8 cellular contexts compared by ENCODE assay signal in the genomic region with DNA sequence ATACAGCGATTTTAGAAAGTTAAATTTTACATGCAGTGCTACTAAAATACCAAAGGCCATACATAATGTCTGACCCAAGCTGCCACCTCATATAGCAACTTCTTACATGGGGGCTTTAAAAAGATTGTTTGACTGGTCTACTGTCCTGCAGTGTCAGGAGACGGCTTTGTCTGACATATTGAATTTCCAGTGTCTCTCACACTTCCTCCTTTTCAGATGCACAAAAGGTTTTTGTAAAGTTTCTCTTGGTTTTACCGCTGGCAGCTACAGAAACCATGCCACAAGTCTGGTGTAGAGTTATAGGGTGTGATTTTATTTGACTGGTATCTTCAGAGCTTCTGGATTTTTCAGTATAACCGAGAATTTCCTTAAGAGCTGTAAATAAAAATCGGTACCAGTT. TPM values are rescaled to one million over a fixed set of nuclear protein-coding genes. Genes with fewer than 3 reads are reported as not detected.
DNase-seq lines count a peak whose midpoint lies in the region; ATAC-seq, FAIRE-seq and TF ChIP-seq lines count a peak whose summit lies in the region.

No MANE protein-coding gene starts in this region.

- no peak for ATAC-seq in natural killer cell

- H3K4me1 Mint-ChIP-seq in natural killer cell, result peaks cover 0 to 4% of the 10 kb centered on the region in 2 donors

- intact Hi-C loops in natural killer cell (cut with micrococcal nuclease), result no loop called here

- no peaks in the 10 kb centered on the region for H3K36me3 ChIP-seq in bronchial epithelial cell (ENCODE audit: control insufficient read depth, insufficient read depth, low read length)

- H3K4me3 ChIP-seq in AG10803 (ENCODE audit: low read length) (peak overlapping the region; percentile 57), bronchial epithelial cell (ENCODE audit: low read depth, low read length) (peak overlapping the region; percentile 80)
- peak overlapping the region; percentile 75 for H3K4me3 ChIP-seq in Jurkat, Clone E6-1 (ENCODE audit: low read length)

- no peak for TF ChIP-seq CTCF in AG10803 (conservative IDR thresholded peaks at IDR 0.05; ENCODE audit: low read length)
- no peak for TF ChIP-seq CTCF in bronchial epithelial cell (IDR thresholded peaks at IDR 0.05; ENCODE audit: insufficient read depth, low read length, severe bottlenecking)
- no peak for TF ChIP-seq CTCF in natural killer cell (IDR thresholded peaks at IDR 0.05)

- peaks cover 31 to 43% of the 10 kb centered on the region in 2 donors for H3K27me3 Mint-ChIP-seq in natural killer cell (ENCODE audit: low read depth in 2 of 2)

- H3K27me3 ChIP-seq in bronchial epithelial cell (ENCODE audit: control insufficient read depth, insufficient read depth, low read length), result no peaks in the 10 kb centered on the region

- no peaks in the 10 kb centered on the region for H3K36me3 Mint-ChIP-seq in natural killer cell

- no peak overlapping the region for H3K27ac Mint-ChIP-seq in natural killer cell

- FAIRE-seq in bronchial epithelial cell (lab: Jason Lieb, UNC), result no peak

- DNase-seq in AG10803 (ENCODE audit: low read depth) (no peak), bronchial epithelial cell (ENCODE audit: low read depth) (no peak), natural killer cell (no peak), T1000 (lab: John Stamatoyannopoulos, UW) (no peak), NCI-H2196 (lab: John Stamatoyannopoulos, UW; ENCODE audit: unreplicated experiment) (no peak), medulla oblongata (ENCODE audit: extremely low spot score) (no peak), islet precursor cell (no peak)
- no peak for DNase-seq in Jurkat, Clone E6-1 (ENCODE audit: low read depth, low spot score)

- no peaks in the 10 kb centered on the region for H3K9me3 Mint-ChIP-seq in natural killer cell

- peak overlapping the region; percentile 63 for H3K4me3 Mint-ChIP-seq in natural killer cell

RNA-seq across cellular contexts. Expression of a gene that starts 1.1 kb away (rescaled TPM):
- 5.6 TPM for polyA plus RNA-seq in Jurkat, Clone E6-1 (2012; ENCODE audit: insufficient read depth, insufficient read length)
- 20.0 and 25.5 TPM in 2 replicates for total RNA-seq in bronchial epithelial cell
- total RNA-seq in natural killer cell, result 1 to 10 TPM in 1 of 3 donors, under 1 TPM in 2; 0.20 to 1.8 (median 0.60) TPM
